ENCODE assay signal across 29 cellular contexts in the genomic region with DNA sequence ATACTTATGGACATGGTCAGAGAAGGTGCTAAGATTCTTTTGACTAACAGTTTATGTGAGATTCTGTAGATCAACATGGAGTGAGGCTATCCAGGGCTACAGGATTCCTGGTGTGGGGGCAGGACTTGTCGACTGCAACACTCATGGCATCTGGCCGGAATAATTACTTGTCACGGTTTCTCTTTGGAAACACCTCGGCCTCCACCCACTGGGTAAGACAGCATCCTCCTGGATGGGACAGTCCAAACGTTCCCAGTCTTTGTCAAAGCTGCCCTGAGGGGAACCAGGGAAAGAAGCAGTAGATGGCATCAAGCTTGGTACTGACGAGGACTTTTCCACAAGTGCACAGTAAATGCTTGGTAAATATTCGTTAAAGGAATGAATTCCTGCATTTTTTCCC.
"Had no signal": no experiment of that assay in that cellular context is flagged by ENCODE, and none has a peak within 500 bp of the region (broad histone marks: within the 10 kb centered on the region; RNA-seq: fewer than 3 reads in every experiment).

No MANE protein-coding gene starts in this region.

- ATAC-seq: naive thymus-derived CD4-positive, alpha-beta T cell; natural killer cell; right lobe of liver; stimulated activated memory B cell treated with anti-CD40 and anti-IgM and Interleukin-4, amounts not matched to agents 10 μg/mL and 1 μg/mL and 100 μg/mL, for 72 hours; stimulated activated naive CD8-positive, alpha-beta T cell treated with anti-CD3 and anti-CD28 coated beads, Interleukin-15, amount 100 ng/mL, for 72 hours; stimulated activated naive CD8-positive, alpha-beta T cell treated with anti-CD3 and anti-CD28 coated beads, Interleukin-15, Interleukin-2, amounts not matched to agents 100 U/mL and 50 U/mL, for 24 hours; upper lobe of right lung had no signal

- H3K36me3 ChIP-seq: neural progenitor cell, ovary, prostate gland, right atrium auricular region, right lobe of liver, spleen, suprapubic skin, tibial artery, transverse colon, upper lobe of right lung, uterus had no signal

- H3K27me3 ChIP-seq: neural progenitor cell, ovary, right atrium auricular region, right lobe of liver, testis, uterus had no signal

- H3K4me1 ChIP-seq: parathyroid adenoma, prostate gland, right atrium auricular region, right lobe of liver, spleen, suprapubic skin, testis, tibial artery, transverse colon, upper lobe of right lung, uterus had no signal

- H3K4me3 ChIP-seq: neural progenitor cell, ovary, prostate gland, right atrium auricular region, right lobe of liver, skin epidermis, smooth muscle cell, spleen, suprapubic skin, testis, tibial artery, transverse colon, upper lobe of right lung, uterus had no signal

- H3K9me3 ChIP-seq: ovary, prostate gland, right atrium auricular region, right lobe of liver, spleen, suprapubic skin, testis, tibial artery, transverse colon, upper lobe of right lung, uterus had no signal

- DNase-seq: naive thymus-derived CD4-positive, alpha-beta T cell; natural killer cell; occipital lobe; ovary; retina; right lobe of liver; spleen; stimulated activated CD4-positive, alpha-beta T cell treated with anti-CD3 and anti-CD28 coated beads, Interleukin-12 subunit alpha, Interleukin-12 subunit beta, amount 100 ng/mL, for 4 hours; stimulated activated CD4-positive, alpha-beta T cell treated with anti-CD3 and anti-CD28 coated beads, Interleukin-1b, Interleukin-23, amount 100 ng/mL, for 48 hours; stimulated activated CD4-positive, alpha-beta T cell treated with anti-CD3 and anti-CD28 coated beads, Interleukin-4, amount 100 ng/mL, for 1 hour; stimulated activated CD4-positive, alpha-beta T cell treated with anti-CD3 and anti-CD28 coated beads, Interleukin-4, amount 100 ng/mL, for 4 hours; stimulated activated CD8-positive, alpha-beta memory T cell treated with anti-CD3 and anti-CD28 coated beads, Interleukin-4, amount 100 ng/mL, for 48 hours; stimulated activated naive CD4-positive, alpha-beta T cell; stimulated activated naive CD8-positive, alpha-beta T cell treated with anti-CD3 and anti-CD28 coated beads, Interleukin-15, amount 100 ng/mL, for 72 hours; stimulated activated naive CD8-positive, alpha-beta T cell treated with anti-CD3 and anti-CD28 coated beads, Interleukin-15, Interleukin-2, amounts not matched to agents 100 U/mL and 50 U/mL, for 24 hours; substantia nigra; testis; transverse colon; upper lobe of right lung; uterus had no signal

- H3K27ac ChIP-seq: neural progenitor cell, ovary, parathyroid adenoma, prostate gland, right atrium auricular region, right lobe of liver, skin epidermis, spleen, suprapubic skin, testis, tibial artery, transverse colon, upper lobe of right lung, uterus had no signal
